6 cellular contexts compared by ENCODE assay signal in genomic region chr19:45187421-45188100, GRCh38.
DNase-seq lines count a peak whose midpoint lies in the region; ATAC-seq and TF ChIP-seq lines count a peak whose summit lies in the region.

No MANE protein-coding gene starts in this region.

- H3K27me3 ChIP-seq in WERI-Rb-1 (ENCODE audit: insufficient read depth, low read depth, severe bottlenecking), result no peaks in the 10 kb centered on the region

- H3K4me1 Mint-ChIP-seq in activated naive CD4-positive, alpha-beta T cell treated with anti-CD3 and anti-CD28 coated beads, Interleukin-2, amount 10 ng/mL, durations not matched to agents 7 days and 5 days, result peaks cover 16% of the 10 kb centered on the region
- peaks cover 16% of the 10 kb centered on the region for H3K4me1 Mint-ChIP-seq in memory B cell

- H3K36me3 ChIP-seq in WERI-Rb-1, result no peaks in the 10 kb centered on the region

- H3K27me3 Mint-ChIP-seq in activated naive CD4-positive, alpha-beta T cell treated with anti-CD3 and anti-CD28 coated beads, Interleukin-2, amount 10 ng/mL, durations not matched to agents 7 days and 5 days, result no peaks in the 10 kb centered on the region
- H3K27me3 Mint-ChIP-seq in memory B cell, result no peaks in the 10 kb centered on the region

- peak; percentile 58 for TF ChIP-seq CTCF in WERI-Rb-1 (IDR thresholded peaks at IDR 0.05; ENCODE audit: low read depth, low read length)

- H3K27ac ChIP-seq in WERI-Rb-1, result no peak overlapping the region

- peaks cover 2% of the 10 kb centered on the region for H3K9me3 Mint-ChIP-seq in activated naive CD4-positive, alpha-beta T cell treated with anti-CD3 and anti-CD28 coated beads, Interleukin-2, amount 10 ng/mL, durations not matched to agents 7 days and 5 days
- peaks cover 3% of the 10 kb centered on the region for H3K9me3 Mint-ChIP-seq in memory B cell

- no peak overlapping the region for H3K4me3 Mint-ChIP-seq in activated naive CD4-positive, alpha-beta T cell treated with anti-CD3 and anti-CD28 coated beads, Interleukin-2, amount 10 ng/mL, durations not matched to agents 7 days and 5 days
- H3K4me3 Mint-ChIP-seq in memory B cell, result no peak overlapping the region

- H3K27ac Mint-ChIP-seq in activated naive CD4-positive, alpha-beta T cell treated with anti-CD3 and anti-CD28 coated beads, Interleukin-2, amount 10 ng/mL, durations not matched to agents 7 days and 5 days, result no peak overlapping the region
- no peak overlapping the region for H3K27ac Mint-ChIP-seq in memory B cell

- H3K4me3 ChIP-seq in WERI-Rb-1 (ENCODE audit: low read depth, low read length), result no peak overlapping the region

- H3K36me3 Mint-ChIP-seq in activated naive CD4-positive, alpha-beta T cell treated with anti-CD3 and anti-CD28 coated beads, Interleukin-2, amount 10 ng/mL, durations not matched to agents 7 days and 5 days, result peaks cover 2% of the 10 kb centered on the region
- H3K36me3 Mint-ChIP-seq in memory B cell, result peaks cover 14% of the 10 kb centered on the region

- intact Hi-C loops in posterior cingulate gyrus (cut with DNase I), result no loop called here

- DNase-seq in activated naive CD4-positive, alpha-beta T cell treated with anti-CD3 and anti-CD28 coated beads, Interleukin-2, amount 10 ng/mL, durations not matched to agents 7 days and 5 days, result peak; percentile 48
- no peak for DNase-seq in activated naive CD4-positive, alpha-beta T cell treated with anti-CD3 and anti-CD28 coated beads, Interleukin-2, amount 50 U/mL, for 16 hours
- DNase-seq in WERI-Rb-1, result no peak
- peak in 1 of 2 donors; percentile 55 for DNase-seq in memory B cell (ENCODE audit: low spot score in 2 of 2)
- no peak for DNase-seq in posterior cingulate gyrus

- ATAC-seq in memory B cell (ENCODE audit: low read depth) (peak; percentile 87), GM21423 (IDR thresholded peaks at IDR 0.05; ENCODE audit: unreplicated experiment) (no peak)

- H3K9me3 ChIP-seq in WERI-Rb-1 (ENCODE audit: severe bottlenecking), result no peaks in the 10 kb centered on the region

- CTCF ChIA-PET in activated naive CD4-positive, alpha-beta T cell treated with anti-CD3 and anti-CD28 coated beads, Interleukin-2, amount 10 ng/mL, durations not matched to agents 7 days and 5 days (lab: Charles Lee), result interaction anchor here (1.0 to 1.9 kb wide), 10 partner anchors 9 to 199 kb away, joined by 3 to 9 read pairs (median 4); partner anchors contain the start of gene BLOC1S3
